Comparison of ENCODE assay signal across 8 cellular contexts in genomic region chr19:12331211-12331941, GRCh38. TPM values are rescaled to one million over a fixed set of nuclear protein-coding genes. Genes with fewer than 3 reads are reported as not detected.
DNase-seq lines count a peak whose midpoint lies in the region; ATAC-seq lines count a peak whose summit lies in the region.

No MANE protein-coding gene starts in this region.

- peak overlapping the region; percentile 96 to 100 (median 99) for H3K4me3 Mint-ChIP-seq in CD4-positive, alpha-beta memory T cell
- peak overlapping the region; percentile 95 for H3K4me3 Mint-ChIP-seq in activated T-cell treated with anti-CD3 and anti-CD28 coated beads, Interleukin-2, amount 50 U/mL, for 4 hours
- peak overlapping the region; percentile 88 to 100 (median 98) for H3K4me3 Mint-ChIP-seq in naive thymus-derived CD8-positive, alpha-beta T cell

- H3K36me3 Mint-ChIP-seq in CD4-positive, alpha-beta memory T cell = peaks cover 4 to 15% of the 10 kb centered on the region in 2 donors
- peaks cover 2% of the 10 kb centered on the region for H3K36me3 Mint-ChIP-seq in activated T-cell treated with anti-CD3 and anti-CD28 coated beads, Interleukin-2, amount 50 U/mL, for 4 hours (ENCODE audit: insufficient read depth)
- H3K36me3 Mint-ChIP-seq in naive thymus-derived CD8-positive, alpha-beta T cell = peaks cover 0 to 8% (median 7%) of the 10 kb centered on the region in 3 donors

- H3K9me3 ChIP-seq in CD4-positive, alpha-beta memory T cell (ENCODE audit: control insufficient read depth in 1 of 2, low read length in 2 of 2) = no peaks in the 10 kb centered on the region

- CTCF ChIA-PET in CD4-positive, alpha-beta memory T cell (lab: Charles Lee; ENCODE audit: partially characterized antibody) = no interaction called here

- no peaks in the 10 kb centered on the region for H3K9me3 Mint-ChIP-seq in CD4-positive, alpha-beta memory T cell
- no peaks in the 10 kb centered on the region for H3K9me3 Mint-ChIP-seq in activated T-cell treated with anti-CD3 and anti-CD28 coated beads, Interleukin-2, amount 50 U/mL, for 4 hours
- no peaks in the 10 kb centered on the region for H3K9me3 Mint-ChIP-seq in naive thymus-derived CD8-positive, alpha-beta T cell

- H3K4me1 Mint-ChIP-seq in CD4-positive, alpha-beta memory T cell = peaks cover 36 to 52% (median 43%) of the 10 kb centered on the region in 4 donors
- peaks cover 40% of the 10 kb centered on the region for H3K4me1 Mint-ChIP-seq in activated T-cell treated with anti-CD3 and anti-CD28 coated beads, Interleukin-2, amount 50 U/mL, for 4 hours (ENCODE audit: low read depth)
- peaks cover 31 to 57% (median 49%) of the 10 kb centered on the region in 4 donors for H3K4me1 Mint-ChIP-seq in naive thymus-derived CD8-positive, alpha-beta T cell

- peak overlapping the region; percentile 83 to 99 (median 96) for H3K27ac Mint-ChIP-seq in CD4-positive, alpha-beta memory T cell
- peak overlapping the region; percentile 88 to 99 (median 97) for H3K27ac Mint-ChIP-seq in naive thymus-derived CD8-positive, alpha-beta T cell

- no peaks in the 10 kb centered on the region for H3K36me3 ChIP-seq in CD4-positive, alpha-beta memory T cell (ENCODE audit: insufficient read depth, low read length)

- ATAC-seq in activated T-cell treated with anti-CD3 and anti-CD28 coated beads, Interleukin-2, amount 50 U/mL, for 4 hours = peak; percentile 45 to 64
- peak; percentile 12 for ATAC-seq in naive thymus-derived CD8-positive, alpha-beta T cell
- no peak for ATAC-seq in GM21447 (IDR thresholded peaks at IDR 0.05; ENCODE audit: unreplicated experiment)

- POLR2A ChIA-PET in CD4-positive, alpha-beta memory T cell (lab: Charles Lee; ENCODE audit: partially characterized antibody) = interaction anchor here (0.8 to 5.3 kb wide), 7 partner anchors 13 to 175 kb away, joined by 3 to 148 read pairs (median 16); partner anchors contain the start of genes ZNF44, ZNF443 and ZNF625
- POLR2A ChIA-PET in naive thymus-derived CD8-positive, alpha-beta T cell (lab: Charles Lee) = interaction anchor here (0.6 to 3.9 kb wide), 7 partner anchors 34 to 1565 kb away, joined by 3 to 135 read pairs (median 7); partner anchors contain the start of genes ZNF44 and ZNF442

- H3K4me1 ChIP-seq in CD4-positive, alpha-beta memory T cell (ENCODE audit: insufficient read depth, low read length) = peaks cover 27% of the 10 kb centered on the region

- intact Hi-C loops in CD4-positive, alpha-beta memory T cell (cut with micrococcal nuclease) = loop anchor here (5.0 kb wide), 1 partner anchor 129 kb away; no protein-coding TSS in a partner anchor

- no peak overlapping the region for H3K4me3 ChIP-seq in CD4-positive, alpha-beta memory T cell (ENCODE audit: low read length in 2 of 2)

- H3K27me3 ChIP-seq in CD4-positive, alpha-beta memory T cell (ENCODE audit: insufficient read depth, low read length) = no peaks in the 10 kb centered on the region

- H3K27ac ChIP-seq in CD4-positive, alpha-beta memory T cell (ENCODE audit: low read depth, low read length) = peak overlapping the region; percentile 80

- no peaks in the 10 kb centered on the region for H3K27me3 Mint-ChIP-seq in CD4-positive, alpha-beta memory T cell
- H3K27me3 Mint-ChIP-seq in activated T-cell treated with anti-CD3 and anti-CD28 coated beads, Interleukin-2, amount 50 U/mL, for 4 hours (ENCODE audit: low read depth) = no peaks in the 10 kb centered on the region
- H3K27me3 Mint-ChIP-seq in naive thymus-derived CD8-positive, alpha-beta T cell = no peaks in the 10 kb centered on the region

- DNase-seq in CD4-positive, alpha-beta memory T cell = peak in 4 of 5 donors; percentile 20 to 70 (median 23)
- peak; percentile 64 for DNase-seq in HuH-7.5 (ENCODE audit: low spot score)
- DNase-seq in activated T-cell treated with anti-CD3 and anti-CD28 coated beads, Interleukin-2, amount 50 U/mL, for 4 hours = peak; percentile 74
- DNase-seq in naive thymus-derived CD8-positive, alpha-beta T cell = peak; percentile 20 to 74 (median 37)
- no peak for DNase-seq in NCI-H1048 (lab: John Stamatoyannopoulos, UW)
- no peak for DNase-seq in DMS53 treated with DMSO at 0.1 percent for 48 hours (lab: John Stamatoyannopoulos, UW; ENCODE audit: unreplicated experiment)
- no peak for DNase-seq in cerebellum (ENCODE audit: low spot score)

RNA-seq across cellular contexts. Expression of gene ZNF563, which starts 2.1 kb away (rescaled TPM):
- 10 to 100 TPM; 15.0 to 15.6 TPM for total RNA-seq in CD4-positive, alpha-beta memory T cell
- polyA plus RNA-seq in CD4-positive, alpha-beta memory T cell = 1 to 10 TPM; 5.4 to 6.9 TPM
- total RNA-seq in activated T-cell treated with anti-CD3 and anti-CD28 coated beads, Interleukin-2, amount 50 U/mL, for 4 hours = 1 to 10 TPM; 1.3 to 1.6 (median 1.4) TPM
- 10 to 100 TPM; 18.0 to 18.6 TPM for total RNA-seq in naive thymus-derived CD8-positive, alpha-beta T cell
- polyA plus RNA-seq in naive thymus-derived CD8-positive, alpha-beta T cell = 1 to 10 TPM; 3.4 to 6.2 (median 4.3) TPM
- 2.0 TPM for total RNA-seq in cerebellum

RNA-seq across cellular contexts. Expression of gene ZNF442, which starts 34.1 kb away (rescaled TPM):
- total RNA-seq in CD4-positive, alpha-beta memory T cell = 1 to 10 TPM; 2.5 to 3.8 TPM
- polyA plus RNA-seq in CD4-positive, alpha-beta memory T cell = 1 to 10 TPM in 1 of 2 donors, under 1 TPM in 1; 0.75 to 1.4 TPM
- under 1 TPM; 0.29 to 0.81 (median 0.73) TPM for total RNA-seq in activated T-cell treated with anti-CD3 and anti-CD28 coated beads, Interleukin-2, amount 50 U/mL, for 4 hours
- total RNA-seq in naive thymus-derived CD8-positive, alpha-beta T cell = 1 to 10 TPM; 7.4 to 7.6 TPM
- 1 to 10 TPM in 2 of 3 donors, under 1 TPM in 1; 0.88 to 2.6 (median 1.7) TPM for polyA plus RNA-seq in naive thymus-derived CD8-positive, alpha-beta T cell
- total RNA-seq in cerebellum = 7.1 TPM

RNA-seq across cellular contexts. Expression of gene ZNF44, which starts 36.7 kb away (rescaled TPM):
- 10 to 100 TPM; 62.2 TPM for total RNA-seq in CD4-positive, alpha-beta memory T cell
- polyA plus RNA-seq in CD4-positive, alpha-beta memory T cell = 10 to 100 TPM; 27.9 to 43.9 TPM
- total RNA-seq in activated T-cell treated with anti-CD3 and anti-CD28 coated beads, Interleukin-2, amount 50 U/mL, for 4 hours = 1 to 10 TPM; 4.9 to 7.1 (median 6.1) TPM
- total RNA-seq in naive thymus-derived CD8-positive, alpha-beta T cell = 10 to 100 TPM; 71.2 to 73.8 TPM
- polyA plus RNA-seq in naive thymus-derived CD8-positive, alpha-beta T cell = 10 to 100 TPM; 15.4 to 23.4 (median 20.9) TPM
- total RNA-seq in cerebellum = 18.4 TPM

Comparison
In these comparisons a context has a peak if more than half of its experiments do, and no peak if none do; other contexts are left out.
1. DNase-seq: peak in CD4-positive, alpha-beta memory T cell (4 of 5), HuH-7.5 (single experiment), activated T-cell treated with anti-CD3 and anti-CD28 coated beads, Interleukin-2, amount 50 U/mL, for 4 hours (single experiment) and naive thymus-derived CD8-positive, alpha-beta T cell (10 of 10); none in NCI-H1048 (single experiment), DMS53 treated with DMSO at 0.1 percent for 48 hours (single experiment) and cerebellum (single experiment).
2. Peak in every context shown above with its lines, with median percentiles within 50 percentile points of each other: H3K4me3 Mint-ChIP-seq.